ENCODE assay signal across 21 cellular contexts in genomic region chr3:17640466-17640865, GRCh38.
DNase-seq lines count a peak whose midpoint lies in the region; ATAC-seq and TF ChIP-seq lines count a peak whose summit lies in the region.
"Had no signal": no experiment of that assay in that cellular context is flagged by ENCODE, and none has a peak within 500 bp of the region (broad histone marks: within the 10 kb centered on the region; RNA-seq: fewer than 3 reads in every experiment).

No MANE protein-coding gene starts in this region.

- H3K9ac ChIP-seq in SK-N-MC (ENCODE audit: insufficient read length) (no peak overlapping the region), skeletal muscle satellite cell (ENCODE audit: low read depth, low read length) (peak overlapping the region; percentile 20)

- H3K27me3 Mint-ChIP-seq in activated CD4-positive, alpha-beta T cell treated with anti-CD3 and anti-CD28 coated beads for 36 hours = no peaks in the 10 kb centered on the region
- H3K27me3 Mint-ChIP-seq: memory B cell had no signal

- no peaks in the 10 kb centered on the region for H3K27me3 ChIP-seq in skeletal muscle satellite cell (ENCODE audit: control insufficient read depth, insufficient read depth, low read length)
- H3K27me3 ChIP-seq: MG63, thyroid gland had no signal

- H3K4me3 ChIP-seq in SK-N-MC (no peak overlapping the region), epithelial cell of esophagus (ENCODE audit: low read length) (no peak overlapping the region), skeletal muscle satellite cell (ENCODE audit: low read length) (no peak overlapping the region)
- H3K4me3 ChIP-seq: MG63, thyroid gland had no signal

- H3K4me2 ChIP-seq in skeletal muscle satellite cell (ENCODE audit: low read length) = peak overlapping the region; percentile 68

- CTCF ChIA-PET in activated CD4-positive, alpha-beta T cell treated with anti-CD3 and anti-CD28 coated beads for 36 hours (lab: Charles Lee) = interaction anchor here (2.0 kb wide), 1 partner anchor 201 kb away, joined by 7 read pairs; no protein-coding TSS in a partner anchor

- H3K4me3 Mint-ChIP-seq in activated CD4-positive, alpha-beta T cell treated with anti-CD3 and anti-CD28 coated beads for 36 hours = no peak overlapping the region
- H3K4me3 Mint-ChIP-seq: CD8-positive, alpha-beta T cell; endodermal cell; memory B cell had no signal

- H3K9me3 ChIP-seq in SK-N-MC (ENCODE audit: low read depth, low read length) (no peaks in the 10 kb centered on the region), skeletal muscle satellite cell (replicated peaks; ENCODE audit: low read length) (no peaks in the 10 kb centered on the region)
- H3K9me3 ChIP-seq: MG63, thyroid gland had no signal

- H3K36me3 ChIP-seq in SK-N-MC (ENCODE audit: insufficient read depth, low read length) (no peaks in the 10 kb centered on the region), skeletal muscle satellite cell (ENCODE audit: insufficient read depth, low read length) (no peaks in the 10 kb centered on the region)
- H3K36me3 ChIP-seq: MG63, thyroid gland, WERI-Rb-1 had no signal

- no peak for TF ChIP-seq CTCF in epithelial cell of esophagus (IDR thresholded peaks at IDR 0.05; ENCODE audit: insufficient read depth, low read depth, low read length, missing control alignments)

- ATAC-seq in activated CD4-positive, alpha-beta T cell treated with anti-CD3 and anti-CD28 coated beads for 36 hours = peak; percentile 63
- no peak for ATAC-seq in Right ventricle myocardium superior (ENCODE audit: poor library complexity)
- ATAC-seq: CD8-positive, alpha-beta T cell had no signal

- no peak overlapping the region for H3K27ac Mint-ChIP-seq in activated CD4-positive, alpha-beta T cell treated with anti-CD3 and anti-CD28 coated beads for 36 hours
- H3K27ac Mint-ChIP-seq: CD8-positive, alpha-beta T cell; endodermal cell; memory B cell had no signal

- H3K9me3 Mint-ChIP-seq in activated CD4-positive, alpha-beta T cell treated with anti-CD3 and anti-CD28 coated beads for 36 hours (ENCODE audit: low read depth) = no peaks in the 10 kb centered on the region
- H3K9me3 Mint-ChIP-seq: CD8-positive, alpha-beta T cell; endodermal cell; memory B cell had no signal

- H3K36me3 Mint-ChIP-seq in activated CD4-positive, alpha-beta T cell treated with anti-CD3 and anti-CD28 coated beads for 36 hours (ENCODE audit: low read depth) = no peaks in the 10 kb centered on the region
- H3K36me3 Mint-ChIP-seq: CD8-positive, alpha-beta T cell; memory B cell had no signal

- POLR2A ChIA-PET in activated CD4-positive, alpha-beta T cell treated with anti-CD3 and anti-CD28 coated beads for 36 hours (lab: Charles Lee) = interaction anchor here (0.7 kb wide), 2 partner anchors 31 to 740 kb away, joined by 3 to 6 read pairs; no protein-coding TSS in a partner anchor

- peaks cover 30% of the 10 kb centered on the region for H3K4me1 Mint-ChIP-seq in activated CD4-positive, alpha-beta T cell treated with anti-CD3 and anti-CD28 coated beads for 36 hours

- intact Hi-C loops in activated CD4-positive, alpha-beta T cell treated with anti-CD3 and anti-CD28 coated beads for 36 hours (cut with DNase I, micrococcal nuclease) = loop anchor here in 1 of 2 experiments (2.0 kb wide), 1 partner anchor 102 kb away; the partner anchor contains the start of gene TBC1D5
- intact Hi-C loops in Right ventricle myocardium superior (cut with DNase I) = loop anchor here (10.0 kb wide), 1 partner anchor 194 kb away; no protein-coding TSS in a partner anchor

- 0 out of 2 replicates have a peak overlapping the region, but pooled peaks have one; percentile 13 for H3K27ac ChIP-seq in SK-N-MC
- H3K27ac ChIP-seq: thyroid gland, WERI-Rb-1 had no signal

- no peak for DNase-seq in activated CD4-positive, alpha-beta T cell treated with anti-CD3 and anti-CD28 coated beads for 36 hours
- DNase-seq in activated CD4-positive, alpha-beta T cell treated with anti-CD3 and anti-CD28 coated beads, Interleukin-2, amount 50 U/mL, for 48 hours = no peak
- DNase-seq in SK-N-MC (ENCODE audit: low read depth, low spot score) (no peak), epithelial cell of esophagus (ENCODE audit: low read depth) (peak; percentile 40), Right ventricle myocardium superior (no peak), hepatic stellate cell (ENCODE audit: low spot score) (no peak)
- DNase-seq in activated CD4-positive, alpha-beta T cell treated with anti-CD3 and anti-CD28 coated beads for 1 hour = no peak
- DNase-seq: CD8-positive, alpha-beta T cell; central memory CD4-positive, alpha-beta T cell; DND-41; endodermal cell; glutamatergic neuron; islet precursor cell; NCI-H2081 treated with DMSO at 0.1 percent for 48 hours; NCI-H526; stimulated activated CD4-positive, alpha-beta T cell treated with anti-CD3 and anti-CD28 coated beads, Interleukin-1b, Interleukin-23, amount 100 ng/mL, for 48 hours; thyroid gland; WERI-Rb-1 had no signal

- H3K4me1 ChIP-seq in skeletal muscle satellite cell (ENCODE audit: control insufficient read depth, insufficient read depth, low read length) = peaks cover 68% of the 10 kb centered on the region
